ENCODE assay signal across 8 cellular contexts in the genomic region with DNA sequence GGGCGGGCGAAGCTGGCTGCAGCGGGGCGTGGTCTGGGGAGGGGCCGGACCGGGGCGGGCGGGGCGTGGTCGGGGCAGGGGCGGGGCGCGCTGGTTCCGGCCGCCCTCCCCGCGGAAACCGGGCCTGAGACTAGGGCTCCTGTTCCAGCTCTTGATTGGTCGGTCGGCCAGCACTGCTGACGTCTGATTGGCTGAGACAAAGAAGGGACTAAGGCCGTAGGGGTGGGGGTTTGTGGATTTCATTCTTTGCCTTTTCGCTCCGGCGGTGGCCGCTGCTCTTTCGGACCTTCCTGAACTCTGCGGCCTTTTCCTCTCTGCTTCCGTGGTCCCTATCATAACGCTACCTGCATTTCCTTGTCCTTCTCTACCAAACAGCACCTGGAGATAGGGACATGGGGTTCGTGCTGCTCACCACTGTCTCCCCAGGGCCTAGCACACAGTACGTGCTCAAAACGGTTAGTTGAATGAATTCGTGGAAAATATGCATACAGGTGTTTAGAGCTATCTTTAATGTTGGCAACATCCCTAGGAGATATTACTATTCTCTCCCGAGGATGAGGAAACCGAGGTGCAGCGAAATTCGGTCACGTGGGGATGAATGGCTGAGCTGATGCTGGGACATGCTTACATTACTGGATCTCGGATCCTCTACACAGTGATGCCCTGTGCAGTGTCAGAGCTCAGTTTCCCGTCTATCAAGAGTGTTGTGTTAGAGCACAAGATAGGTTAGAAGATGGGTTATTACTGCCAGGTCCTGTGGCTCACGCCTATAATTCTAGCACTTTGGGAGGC.
DNase-seq lines count a peak whose midpoint lies in the region; ATAC-seq and TF ChIP-seq lines count a peak whose summit lies in the region.

No MANE protein-coding gene starts in this region.

- peaks cover 78% of the 10 kb centered on the region for H3K27me3 Mint-ChIP-seq in nephron progenitor cell (ENCODE audit: low read depth, poor library complexity)

- H3K4me3 Mint-ChIP-seq in nephron progenitor cell, result peak overlapping the region; percentile 80

- peak; percentile 90 for ATAC-seq in GM21825 (IDR thresholded peaks at IDR 0.05; ENCODE audit: unreplicated experiment)
- peak; percentile 99 for ATAC-seq in stimulated activated naive CD8-positive, alpha-beta T cell treated with anti-CD3 and anti-CD28 coated beads, Interleukin-15, Interleukin-2, amounts not matched to agents 100 U/mL and 50 U/mL, for 24 hours

- 0 out of 2 replicates have a peak, but pooled peaks cover 2% of the 10 kb centered on the region for H3K27me3 ChIP-seq in Karpas-422 (ENCODE audit: low read length)

- no peaks in the 10 kb centered on the region for H3K36me3 ChIP-seq in Karpas-422 (ENCODE audit: insufficient read depth, low read length)

- H4K20me1 ChIP-seq in Karpas-422 (ENCODE audit: insufficient read depth, low read depth, low read length), result no peaks in the 10 kb centered on the region

- TF ChIP-seq CTCF in foreskin fibroblast (IDR thresholded peaks at IDR 0.05; ENCODE audit: low read depth, low read length), result no peak
- TF ChIP-seq CTCF in nephron progenitor cell (IDR thresholded peaks at IDR 0.05), result no peak

- H2AFZ ChIP-seq in Karpas-422 (ENCODE audit: low read length), result peak overlapping the region; percentile 82

- H3K27ac ChIP-seq in Karpas-422 (ENCODE audit: low read length), result no peak overlapping the region

- H3K27ac Mint-ChIP-seq in nephron progenitor cell, result no peak overlapping the region

- DNase-seq in Daoy (ENCODE audit: low read depth) (peak; percentile 95), Karpas-422 (peak; percentile 96), RPMI7951 (ENCODE audit: low read depth) (peak; percentile 90), foreskin fibroblast (peak; percentile 81 to 93), nephron progenitor cell (peak; percentile 92)
- DNase-seq in activated effector memory CD4-positive, alpha-beta T cell treated with anti-CD3 and anti-CD28 coated beads, Interleukin-2, amount 50 U/mL, for 16 hours, result peak; percentile 94
- peak; percentile 87 for DNase-seq in stimulated activated naive CD8-positive, alpha-beta T cell treated with anti-CD3 and anti-CD28 coated beads, Interleukin-15, Interleukin-2, amounts not matched to agents 100 U/mL and 50 U/mL, for 24 hours

- no peaks in the 10 kb centered on the region for H3K9me3 Mint-ChIP-seq in nephron progenitor cell

- no peaks in the 10 kb centered on the region for H3K9me3 ChIP-seq in Karpas-422 (ENCODE audit: low read length)

- peaks cover 67% of the 10 kb centered on the region for H3K4me1 Mint-ChIP-seq in nephron progenitor cell

- no peaks in the 10 kb centered on the region for H3K36me3 Mint-ChIP-seq in nephron progenitor cell (ENCODE audit: low read depth)

- H3K4me2 ChIP-seq in Karpas-422 (ENCODE audit: low read depth, low read length, poor library complexity, severe bottlenecking), result peak overlapping the region; percentile 68

- H3K9me2 ChIP-seq in Karpas-422 (replicated peaks; ENCODE audit: insufficient read depth, low read length), result no peaks in the 10 kb centered on the region

- H3K9ac ChIP-seq in Karpas-422 (ENCODE audit: low read length), result peak overlapping the region; percentile 61

- H3K4me1 ChIP-seq in Karpas-422 (ENCODE audit: low read length), result peaks cover 14% of the 10 kb centered on the region

- H3K4me3 ChIP-seq in Karpas-422 (ENCODE audit: low read length) (peak overlapping the region; percentile 65), foreskin fibroblast (ENCODE audit: low read depth in 1 of 2, low read length in 2 of 2) (peak overlapping the region; percentile 48 to 86)

- H3K79me2 ChIP-seq in Karpas-422 (ENCODE audit: low read length), result no peaks in the 10 kb centered on the region
